In the genomic region with DNA sequence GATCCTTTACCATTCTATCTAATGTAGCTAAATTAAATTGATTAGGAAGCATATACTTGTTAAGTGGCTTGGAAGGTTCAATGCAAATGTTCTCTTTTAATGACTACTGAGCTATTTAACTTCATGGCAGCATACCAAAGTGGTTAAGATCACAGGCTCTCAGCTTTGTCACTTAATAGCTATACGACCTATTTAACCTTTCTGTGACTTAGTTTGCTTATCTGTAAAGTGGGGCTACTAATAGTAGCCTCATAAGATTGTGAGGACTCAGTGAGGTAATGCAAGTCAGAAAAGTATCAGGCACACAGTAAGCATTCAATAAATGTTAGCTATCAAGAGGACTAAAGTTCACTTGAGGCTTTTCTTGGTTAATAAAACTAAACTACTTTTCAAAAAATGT, we compare ENCODE assay signal across 2 cellular contexts.
A peak's percentile ranks its signal among the peaks of the same experiment; 100 is the strongest.
TF ChIP-seq lines count a peak whose summit lies in the region.

No MANE protein-coding gene starts in this region.

TF ChIP-seq in IMR-90, 13 proteins besides CTCF, POLR2A, EP300 and RAD21:
- TF ChIP-seq RCOR1 (IDR thresholded peaks at IDR 0.05; ENCODE audit: insufficient replicate concordance, low read length) (no peak), NFE2L2 (IDR thresholded peaks at IDR 0.05; ENCODE audit: low read depth, low read length) (no peak), BHLHE40 (IDR thresholded peaks at IDR 0.05; ENCODE audit: low read depth, low read length) (no peak), FOS (IDR thresholded peaks at IDR 0.05; ENCODE audit: low read depth, low read length) (no peak), SMC3 (IDR thresholded peaks at IDR 0.05; ENCODE audit: low read depth, low read length) (no peak), MAFK (IDR thresholded peaks at IDR 0.05; ENCODE audit: low read depth, low read length) (no peak), MAZ (IDR thresholded peaks at IDR 0.05; ENCODE audit: borderline replicate concordance, low read depth, low read length) (no peak), RFX5 (IDR thresholded peaks at IDR 0.05; ENCODE audit: low read depth, low read length) (no peak), CHD1 (IDR thresholded peaks at IDR 0.05; ENCODE audit: low read depth, low read length) (no peak), MXI1 (IDR thresholded peaks at IDR 0.05; ENCODE audit: borderline replicate concordance, low read depth, low read length) (no peak), CEBPB (IDR thresholded peaks at IDR 0.05; ENCODE audit: low read depth, low read length) (no peak)
- TF ChIP-seq, protein P1, sequence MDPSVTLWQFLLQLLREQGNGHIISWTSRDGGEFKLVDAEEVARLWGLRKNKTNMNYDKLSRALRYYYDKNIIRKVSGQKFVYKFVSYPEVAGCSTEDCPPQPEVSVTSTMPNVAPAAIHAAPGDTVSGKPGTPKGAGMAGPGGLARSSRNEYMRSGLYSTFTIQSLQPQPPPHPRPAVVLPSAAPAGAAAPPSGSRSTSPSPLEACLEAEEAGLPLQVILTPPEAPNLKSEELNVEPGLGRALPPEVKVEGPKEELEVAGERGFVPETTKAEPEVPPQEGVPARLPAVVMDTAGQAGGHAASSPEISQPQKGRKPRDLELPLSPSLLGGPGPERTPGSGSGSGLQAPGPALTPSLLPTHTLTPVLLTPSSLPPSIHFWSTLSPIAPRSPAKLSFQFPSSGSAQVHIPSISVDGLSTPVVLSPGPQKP (IDR thresholded peaks at IDR 0.05; ENCODE audit: borderline replicate concordance, low read depth, low read length): no peak
- TF ChIP-seq, protein P2, sequence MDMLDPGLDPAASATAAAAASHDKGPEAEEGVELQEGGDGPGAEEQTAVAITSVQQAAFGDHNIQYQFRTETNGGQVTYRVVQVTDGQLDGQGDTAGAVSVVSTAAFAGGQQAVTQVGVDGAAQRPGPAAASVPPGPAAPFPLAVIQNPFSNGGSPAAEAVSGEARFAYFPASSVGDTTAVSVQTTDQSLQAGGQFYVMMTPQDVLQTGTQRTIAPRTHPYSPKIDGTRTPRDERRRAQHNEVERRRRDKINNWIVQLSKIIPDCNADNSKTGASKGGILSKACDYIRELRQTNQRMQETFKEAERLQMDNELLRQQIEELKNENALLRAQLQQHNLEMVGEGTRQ (IDR thresholded peaks at IDR 0.05; ENCODE audit: low read depth, low read length): no peak

TF ChIP-seq in GM12878, 131 proteins besides CTCF, POLR2A, EP300 and RAD21:
- TF ChIP-seq SRF (IDR thresholded peaks at IDR 0.05; ENCODE audit: low read depth in 2 of 2, low read length in 2 of 2) (no peak), ZNF217 (IDR thresholded peaks at IDR 0.05) (peak; percentile 73; the same call in 1 of the 2 replicates), SMARCA5 (IDR thresholded peaks at IDR 0.05) (peak; percentile 67; the same call in 1 of the 2 replicates), RBBP5 (conservative IDR thresholded peaks at IDR 0.05) (no peak), ESRRA (IDR thresholded peaks at IDR 0.05; ENCODE audit: low read length) (peak; percentile 79; the same call in 1 of the 2 replicates), NR2F1 (conservative IDR thresholded peaks at IDR 0.05) (peak; percentile 48; the same call in 1 of the 2 replicates)
TF ChIP-seq in GM12878: peak in this region for 4.
